ENCODE assay signal across 21 cellular contexts in the genomic region with DNA sequence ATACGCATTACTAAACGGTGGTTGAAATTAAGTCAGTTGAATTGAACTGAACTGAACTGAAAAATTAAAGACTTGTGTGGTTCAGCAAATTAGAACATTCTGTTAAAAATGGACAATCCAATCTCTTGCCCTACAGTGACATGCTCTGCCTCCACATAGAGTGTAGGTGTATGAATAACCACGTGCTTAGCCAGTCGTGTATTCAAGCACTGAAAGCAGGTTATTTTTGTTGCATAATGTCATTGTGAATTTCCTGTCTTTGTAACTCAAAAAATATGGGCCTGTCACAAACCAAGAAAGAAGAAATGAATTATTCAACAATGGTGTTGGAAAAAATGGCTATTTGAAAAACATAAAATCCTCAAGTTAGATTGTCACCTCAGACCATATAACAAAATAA.
DNase-seq lines count a peak whose midpoint lies in the region; ATAC-seq and TF ChIP-seq lines count a peak whose summit lies in the region.
"Had no signal": no experiment of that assay in that cellular context is flagged by ENCODE, and none has a peak within 500 bp of the region (broad histone marks: within the 10 kb centered on the region; RNA-seq: fewer than 3 reads in every experiment).

No MANE protein-coding gene starts in this region.

- no peak for TF ChIP-seq CTCF in osteoblast (IDR thresholded peaks at IDR 0.05; ENCODE audit: extremely low read depth, low read depth, low read length)
- no peak for TF ChIP-seq CTCF in GM20000 (IDR thresholded peaks at IDR 0.05; ENCODE audit: extremely low read depth, missing control alignments)
- no peak for TF ChIP-seq CTCF in psoas muscle (IDR thresholded peaks at IDR 0.05)

- H3K27me3 ChIP-seq in SJSA1 (replicated peaks) (no peaks in the 10 kb centered on the region), osteoblast (ENCODE audit: insufficient read depth, low read length) (no peaks in the 10 kb centered on the region), psoas muscle (ENCODE audit: insufficient read depth in 3 of 3, low read length in 2 of 3) (no peaks in the 10 kb centered on the region)
- H3K27me3 ChIP-seq: neural progenitor cell, stomach, tibial nerve had no signal

- H3K27ac ChIP-seq in SJSA1: peak overlapping the region; percentile 36
- no peak overlapping the region for H3K27ac ChIP-seq in osteoblast (ENCODE audit: low read depth, low read length)
- H3K27ac ChIP-seq in psoas muscle: no peak overlapping the region
- H3K27ac ChIP-seq: lower lobe of right lung, neural progenitor cell, prostate gland, RWPE1, stomach, tibial nerve, VCaP had no signal

- H3K4me3 ChIP-seq in SJSA1 (no peak overlapping the region), osteoblast (ENCODE audit: insufficient read depth, low read length) (no peak overlapping the region), psoas muscle (no peak overlapping the region)
- H3K4me3 ChIP-seq: lower lobe of right lung, neural progenitor cell, prostate gland, stomach, tibial nerve had no signal

- H3K4me1 ChIP-seq in SJSA1 (replicated peaks) (peaks cover 47% of the 10 kb centered on the region), osteoblast (ENCODE audit: insufficient read depth, low read length) (peaks cover 31% of the 10 kb centered on the region), psoas muscle (no peaks in the 10 kb centered on the region)
- H3K4me1 ChIP-seq: lower lobe of right lung, neural progenitor cell, prostate gland had no signal

- H3K4me2 ChIP-seq in osteoblast (ENCODE audit: insufficient read depth, low read length): no peak overlapping the region
- H3K4me2 ChIP-seq: neural progenitor cell had no signal

- intact Hi-C loops in psoas muscle (cut with DNase I): no loop called here

- H3K79me2 ChIP-seq in osteoblast (ENCODE audit: insufficient read depth, low read length): no peaks in the 10 kb centered on the region

- DNase-seq in SJSA1 (ENCODE audit: low read depth in 1 of 2, low spot score in 2 of 2) (no peak), osteoblast (ENCODE audit: insufficient read length, low spot score, missing footprints) (no peak), anterior cingulate cortex (lab: John Stamatoyannopoulos, UW) (no peak), GM20000 (ENCODE audit: low spot score) (no peak), psoas muscle (no peak)
- no peak for DNase-seq in activated CD4-positive, CD25-positive, alpha-beta regulatory T cell treated with anti-CD3 and anti-CD28 coated beads, Interleukin-2, amount 50 U/mL, for 72 hours
- DNase-seq: activated naive CD4-positive, alpha-beta T cell treated with anti-CD3 and anti-CD28 coated beads, Interleukin-2, amount 10 ng/mL, durations not matched to agents 7 days and 5 days; amniotic stem cell; CD4-positive, alpha-beta T cell; lower lobe of right lung; NCI-H1092 treated with DMSO at 0.1 percent for 48 hours; NCI-H1930; NCI-H748 treated with DMSO at 0.1 percent for 48 hours; stomach had no signal

- H2AFZ ChIP-seq in osteoblast (ENCODE audit: low read length): peak overlapping the region; percentile 18
- H2AFZ ChIP-seq: neural progenitor cell had no signal

- H3K36me3 ChIP-seq in SJSA1 (no peaks in the 10 kb centered on the region), osteoblast (ENCODE audit: insufficient read depth, low read length) (no peaks in the 10 kb centered on the region), psoas muscle (ENCODE audit: insufficient read depth in 1 of 2, low read depth in 1 of 2) (no peaks in the 10 kb centered on the region)
- H3K36me3 ChIP-seq: lower lobe of right lung, neural progenitor cell, prostate gland, stomach, tibial nerve had no signal

- ATAC-seq in GM18858 (IDR thresholded peaks at IDR 0.05; ENCODE audit: unreplicated experiment) (peak; percentile 79), HG02884 (IDR thresholded peaks at IDR 0.05; ENCODE audit: unreplicated experiment) (peak; percentile 87), psoas muscle (no peak)
- ATAC-seq: lower lobe of right lung had no signal

- WGBS in psoas muscle, 3 donors: 65 to 81% (median 72%) methylated on average over 4 of the region's 4 CpGs

- H3K9me3 ChIP-seq in SJSA1 (replicated peaks) (no peaks in the 10 kb centered on the region), osteoblast (ENCODE audit: low read depth, low read length) (no peaks in the 10 kb centered on the region), psoas muscle (no peaks in the 10 kb centered on the region)
- H3K9me3 ChIP-seq: lower lobe of right lung, prostate gland, stomach, tibial nerve had no signal

- H4K20me1 ChIP-seq in osteoblast (ENCODE audit: insufficient read depth, low read length): no peaks in the 10 kb centered on the region

Comparison
In these comparisons a context has a peak if more than half of its experiments do, and no peak if none do; other contexts are left out.
1. ATAC-seq: peak in GM18858 (single experiment) and HG02884 (single experiment); none in psoas muscle (0 of 4).